In the genomic region with DNA sequence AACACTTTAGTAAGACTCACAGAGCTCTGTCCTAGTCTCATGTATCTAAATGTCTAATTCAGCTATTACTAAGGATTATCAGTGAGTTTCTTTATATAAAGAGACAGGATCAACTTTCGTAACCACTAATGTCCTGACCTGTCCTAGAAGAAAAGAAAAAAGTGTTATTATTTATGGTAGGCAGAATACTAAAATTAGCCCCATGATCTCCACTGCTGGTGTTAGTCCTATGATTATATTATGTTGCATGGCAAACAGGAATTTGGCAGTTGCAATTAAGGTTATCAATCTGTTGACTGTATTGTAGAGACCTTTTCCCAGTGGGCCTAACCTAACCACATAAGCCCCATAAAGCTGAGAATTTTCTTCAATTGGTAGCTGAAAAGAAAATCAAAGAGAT, we compare ENCODE assay signal across 28 cellular contexts.
"Had no signal": no experiment of that assay in that cellular context is flagged by ENCODE, and none has a peak within 500 bp of the region (broad histone marks: within the 10 kb centered on the region; RNA-seq: fewer than 3 reads in every experiment).

No MANE protein-coding gene starts in this region.

- H3K27ac ChIP-seq: adrenal gland, ascending aorta, body of pancreas, brain microvascular endothelial cell, breast epithelium, cardiac muscle cell, colonic mucosa had no signal

- DNase-seq: activated effector memory CD4-positive, alpha-beta T cell treated with anti-CD3 and anti-CD28 coated beads, Interleukin-2, amount 50 U/mL, for 16 hours; activated effector memory CD4-positive, alpha-beta T cell treated with Interleukin-2 at 50 U/mL for 16 hours; activated gamma-delta T cell; activated gamma-delta T cell treated with Interleukin-2 at 50 U/mL for 16 hours; activated naive CD4-positive, alpha-beta T cell; activated naive CD4-positive, alpha-beta T cell treated with anti-CD3 and anti-CD28 coated beads for 36 hours; activated naive CD4-positive, alpha-beta T cell treated with anti-CD3 and anti-CD28 coated beads, Interleukin-2, amount 10 ng/mL, durations not matched to agents 7 days and 5 days; activated naive CD4-positive, alpha-beta T cell treated with anti-CD3 and anti-CD28 coated beads, Interleukin-2, amount 50 U/mL, for 16 hours; activated naive CD4-positive, alpha-beta T cell treated with Interleukin-2 at 50 U/mL for 16 hours; activated naive CD8-positive, alpha-beta T cell treated with anti-CD3 and anti-CD28 coated beads for 36 hours; activated naive CD8-positive, alpha-beta T cell treated with anti-CD3 and anti-CD28 coated beads, Interleukin-2, amount 10 ng/mL, durations not matched to agents 7 days and 5 days; activated naive CD8-positive, alpha-beta T cell treated with anti-CD3 and anti-CD28 coated beads, Interleukin-2, amount 50 U/mL, for 24 hours; activated T-cell treated with anti-CD3 and anti-CD28 coated beads, Interleukin-2, amount 50 U/mL, for 48 hours; activated T-cell treated with anti-CD3 and anti-CD28 coated beads, Interleukin-2, amount 50 U/mL, for 72 hours; adrenal gland; amniotic stem cell; amygdala; anterior cingulate cortex; aorta; body of pancreas; brain microvascular endothelial cell; caudate nucleus; central memory CD4-positive, alpha-beta T cell; cerebellar nuclear complex; colonic mucosa had no signal

- H3K36me3 ChIP-seq: adrenal gland, ascending aorta, brain microvascular endothelial cell, breast epithelium, cardiac muscle cell, colonic mucosa had no signal

- H3K27me3 ChIP-seq: adrenal gland, ascending aorta, body of pancreas, brain microvascular endothelial cell, breast epithelium, cardiac muscle cell, colonic mucosa had no signal

- H3K4me3 ChIP-seq: adrenal gland, ascending aorta, body of pancreas, breast epithelium, cardiac muscle cell, colonic mucosa had no signal

- H3K9me3 ChIP-seq: adrenal gland, ascending aorta, body of pancreas, breast epithelium, colonic mucosa had no signal

- H3K4me1 ChIP-seq: adrenal gland, ascending aorta, body of pancreas, breast epithelium, colonic mucosa had no signal
